In the genomic region with DNA sequence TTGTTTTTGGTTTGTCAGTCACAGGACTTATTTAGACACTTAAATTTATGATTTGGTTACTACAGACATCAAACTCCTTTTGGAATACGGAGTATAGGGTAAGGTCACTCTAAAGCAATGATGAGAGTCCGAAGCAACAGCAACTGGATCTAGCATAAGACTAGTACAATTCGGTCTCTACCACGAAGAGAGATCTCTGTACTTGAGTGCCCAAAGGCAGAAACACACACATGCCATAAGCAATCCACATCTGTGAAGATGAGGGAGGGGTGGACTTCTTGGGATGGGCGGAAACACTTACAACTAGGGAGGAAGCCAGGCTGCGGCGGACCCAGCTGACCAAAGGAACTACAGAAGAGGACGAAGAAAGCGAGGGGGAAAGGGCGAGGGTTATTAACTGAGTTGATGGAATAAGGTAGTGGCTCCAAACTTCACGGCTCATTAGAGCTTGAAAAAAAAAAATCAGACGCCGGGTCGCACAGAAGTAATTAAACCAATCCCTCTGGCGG, we compare ENCODE assay signal across 8 cellular contexts. TPM values are rescaled to one million over a fixed set of nuclear protein-coding genes. Genes with fewer than 3 reads are reported as not detected.
DNase-seq lines count a peak whose midpoint lies in the region; ATAC-seq lines count a peak whose summit lies in the region.

No MANE protein-coding gene starts in this region.

- peaks cover 13% of the 10 kb centered on the region for H3K4me1 ChIP-seq in mesendoderm (ENCODE audit: control insufficient read depth, low read depth, low read length)

- H3K79me1 ChIP-seq in mesendoderm (ENCODE audit: low read length), result no peaks in the 10 kb centered on the region

- ATAC-seq in GM21390 (IDR thresholded peaks at IDR 0.05; ENCODE audit: unreplicated experiment) (peak; percentile 23), HG02571 (IDR thresholded peaks at IDR 0.05; ENCODE audit: unreplicated experiment) (no peak)
- peak; percentile 3 for ATAC-seq in effector memory CD8-positive, alpha-beta T cell (replicated peaks)
- ATAC-seq in stimulated activated naive CD8-positive, alpha-beta T cell treated with anti-CD3 and anti-CD28 coated beads, Interleukin-15, amount 100 ng/mL, for 72 hours, result peak; percentile 27

- no peak overlapping the region for H3K23ac ChIP-seq in mesendoderm (ENCODE audit: low read length)

- peaks cover 15% of the 10 kb centered on the region for H3K4me1 Mint-ChIP-seq in T-helper 2 cell treated with Interferon-gamma antibody and Interleukin-4, amounts not matched to agents 5 μg/mL and 100 μg/mL, for 36 hours (ENCODE audit: low read depth)
- peaks cover 13 to 17% of the 10 kb centered on the region in 2 donors for H3K4me1 Mint-ChIP-seq in effector memory CD8-positive, alpha-beta T cell (ENCODE audit: low read depth in 2 of 2)
- peaks cover 34% of the 10 kb centered on the region for H3K4me1 Mint-ChIP-seq in stimulated activated naive CD8-positive, alpha-beta T cell treated with anti-CD3 and anti-CD28 coated beads, Interleukin-15, amount 100 ng/mL, for 72 hours

- peak overlapping the region; percentile 24 for H2BK5ac ChIP-seq in mesendoderm (ENCODE audit: low read length)

- peak overlapping the region; percentile 95 for H3K56ac ChIP-seq in mesendoderm (ENCODE audit: low read length)

- H3K4me3 ChIP-seq in mesendoderm (ENCODE audit: low read length), result peak overlapping the region; percentile 56

- peak overlapping the region; percentile 97 for H3K27ac ChIP-seq in mesendoderm (ENCODE audit: low read depth, low read length)

- H3K36me3 Mint-ChIP-seq in T-helper 2 cell treated with Interferon-gamma antibody and Interleukin-4, amounts not matched to agents 5 μg/mL and 100 μg/mL, for 36 hours (ENCODE audit: low read depth), result no peaks in the 10 kb centered on the region
- H3K36me3 Mint-ChIP-seq in effector memory CD8-positive, alpha-beta T cell (ENCODE audit: insufficient read depth), result peaks cover 8% of the 10 kb centered on the region

- no peak overlapping the region for H2BK120ac ChIP-seq in mesendoderm (ENCODE audit: low read depth, low read length)

- peak overlapping the region; percentile 98 for H3K27ac Mint-ChIP-seq in T-helper 2 cell treated with Interferon-gamma antibody and Interleukin-4, amounts not matched to agents 5 μg/mL and 100 μg/mL, for 36 hours
- H3K27ac Mint-ChIP-seq in effector memory CD8-positive, alpha-beta T cell, result peak overlapping the region; percentile 99
- peak overlapping the region; percentile 99 for H3K27ac Mint-ChIP-seq in stimulated activated naive CD8-positive, alpha-beta T cell treated with anti-CD3 and anti-CD28 coated beads, Interleukin-15, amount 100 ng/mL, for 72 hours

- peak overlapping the region; percentile 17 for H3K4ac ChIP-seq in mesendoderm (ENCODE audit: low read depth, low read length)

- H3K79me2 ChIP-seq in mesendoderm (ENCODE audit: control insufficient read depth, insufficient read depth, low read length), result no peaks in the 10 kb centered on the region

- H3K9ac ChIP-seq in mesendoderm (ENCODE audit: low read length), result peak overlapping the region; percentile 87

- H3K9me3 Mint-ChIP-seq in T-helper 2 cell treated with Interferon-gamma antibody and Interleukin-4, amounts not matched to agents 5 μg/mL and 100 μg/mL, for 36 hours, result no peaks in the 10 kb centered on the region
- H3K9me3 Mint-ChIP-seq in effector memory CD8-positive, alpha-beta T cell, result no peaks in the 10 kb centered on the region
- H3K9me3 Mint-ChIP-seq in stimulated activated naive CD8-positive, alpha-beta T cell treated with anti-CD3 and anti-CD28 coated beads, Interleukin-15, amount 100 ng/mL, for 72 hours, result peaks cover 0 to 3% of the 10 kb centered on the region in 2 donors

- peak overlapping the region; percentile 21 for H3K4me2 ChIP-seq in mesendoderm (ENCODE audit: low read length)

- no peak overlapping the region for H4K8ac ChIP-seq in mesendoderm (ENCODE audit: low read depth, low read length)

- H4K5ac ChIP-seq in mesendoderm (ENCODE audit: low read length), result no peak overlapping the region

- peak overlapping the region; percentile 17 for H3K18ac ChIP-seq in mesendoderm (ENCODE audit: low read length)

- no peaks in the 10 kb centered on the region for H3K27me3 ChIP-seq in mesendoderm (ENCODE audit: insufficient read depth, low read length, poor library complexity)

- peak overlapping the region; percentile 93 for H3K4me3 Mint-ChIP-seq in T-helper 2 cell treated with Interferon-gamma antibody and Interleukin-4, amounts not matched to agents 5 μg/mL and 100 μg/mL, for 36 hours
- H3K4me3 Mint-ChIP-seq in effector memory CD8-positive, alpha-beta T cell, result peak overlapping the region; percentile 84 to 96
- H3K4me3 Mint-ChIP-seq in stimulated activated naive CD8-positive, alpha-beta T cell treated with anti-CD3 and anti-CD28 coated beads, Interleukin-15, amount 100 ng/mL, for 72 hours, result peak overlapping the region; percentile 93 to 94

- no peaks in the 10 kb centered on the region for H3K36me3 ChIP-seq in mesendoderm (ENCODE audit: control insufficient read depth, insufficient read depth, low read length)

- H3K27me3 Mint-ChIP-seq in T-helper 2 cell treated with Interferon-gamma antibody and Interleukin-4, amounts not matched to agents 5 μg/mL and 100 μg/mL, for 36 hours (ENCODE audit: low read depth), result no peaks in the 10 kb centered on the region
- H3K27me3 Mint-ChIP-seq in effector memory CD8-positive, alpha-beta T cell, result no peaks in the 10 kb centered on the region
- H3K27me3 Mint-ChIP-seq in stimulated activated naive CD8-positive, alpha-beta T cell treated with anti-CD3 and anti-CD28 coated beads, Interleukin-15, amount 100 ng/mL, for 72 hours, result no peaks in the 10 kb centered on the region

- no CpG with 5 or more reads among the region's 15 CpGs for WGBS in mesendoderm (ENCODE audit: extremely low coverage, insufficient coverage, low lambda C conversion rate)

- peak; percentile 68 for DNase-seq in Daoy (ENCODE audit: low read depth)
- peak; percentile 68 for DNase-seq in HT1080 (ENCODE audit: low read depth)
- peak; percentile 16 for DNase-seq in T-helper 2 cell treated with Interferon-gamma antibody and Interleukin-4, amounts not matched to agents 5 μg/mL and 100 μg/mL, for 36 hours (ENCODE audit: low spot score)
- peak in 1 of 3 experiments; percentile 9 for DNase-seq in effector memory CD8-positive, alpha-beta T cell
- DNase-seq in mesendoderm, result no peak
- peak in 1 of 2 donors; percentile 29 for DNase-seq in stimulated activated naive CD8-positive, alpha-beta T cell treated with anti-CD3 and anti-CD28 coated beads, Interleukin-15, amount 100 ng/mL, for 72 hours

- H2AK5ac ChIP-seq in mesendoderm (ENCODE audit: low read length), result no peak overlapping the region

- no peak overlapping the region for H2BK15ac ChIP-seq in mesendoderm (replicated peaks; ENCODE audit: low read depth)

RNA-seq across cellular contexts. Expression of gene DPH6, which starts 0.6 kb away (rescaled TPM):
- total RNA-seq in Daoy (2014; rRNA removed; shearing (Covaris generic)), result 24.8 and 60.0 TPM in 2 replicates
- total RNA-seq in HT1080 (2014; rRNA removed; shearing (Covaris generic)), result 14.0 and 22.3 TPM in 2 replicates
- 25.3 and 31.3 TPM in 2 replicates for polyA plus RNA-seq in HT1080 (2015; cell fraction: cytosol; rRNA removed)
- polyA plus RNA-seq in HT1080 (2015; cell fraction: nucleus; rRNA removed), result 18.2 and 22.3 TPM in 2 replicates
- polyA plus RNA-seq in mesendoderm (2013, experiment 1 of 2), result 7.7 TPM
- polyA plus RNA-seq in mesendoderm (2013, experiment 2 of 2), result 8.7 TPM
